8 cellular contexts compared by ENCODE assay signal in the genomic region with DNA sequence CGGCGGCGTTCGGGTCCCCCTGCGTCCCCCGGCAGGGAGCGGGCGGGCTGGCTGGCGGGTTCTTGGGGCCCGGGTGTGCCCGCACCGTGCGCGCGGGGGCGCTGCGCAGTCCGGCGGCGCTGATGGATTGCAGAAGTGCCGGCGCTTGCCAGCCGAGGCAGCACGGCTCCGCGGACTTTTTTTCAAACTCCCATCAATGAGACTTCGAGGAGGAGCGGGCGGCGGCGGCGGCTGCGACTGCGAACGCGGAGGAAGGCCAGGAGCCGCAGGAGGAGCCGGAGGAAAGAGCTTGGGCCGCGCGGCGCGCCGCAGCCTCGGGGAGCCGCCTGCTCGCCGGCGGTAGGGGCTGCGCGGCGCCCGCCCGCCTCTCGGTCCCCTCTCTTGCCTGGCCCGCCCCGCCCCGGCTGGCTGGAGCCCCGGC. TPM values are rescaled to one million over a fixed set of nuclear protein-coding genes. Genes with fewer than 3 reads are reported as not detected.
A peak's percentile ranks its signal among the peaks of the same experiment; 100 is the strongest.
DNase-seq lines count a peak whose midpoint lies in the region; ATAC-seq and TF ChIP-seq lines count a peak whose summit lies in the region.

A gene (plus strand): TSS at position 119 of the 421 bp plus-strand sequence. CDS start 61,453 bp downstream, outside the sequence.

- no peaks in the 10 kb centered on the region for H4K20me1 ChIP-seq in mammary epithelial cell (ENCODE audit: insufficient read depth, low read length)

- peaks cover 20% of the 10 kb centered on the region for H3K4me1 ChIP-seq in mammary epithelial cell (ENCODE audit: insufficient read depth, low read length)

- H3K9me3 ChIP-seq in mammary epithelial cell (replicated peaks; ENCODE audit: insufficient read depth, low read length), result no peaks in the 10 kb centered on the region

- intact Hi-C loops in mammary epithelial cell (cut with micrococcal nuclease), result loop anchor here (2.0 to 5.0 kb wide), 2 partner anchors 41 to 217 kb away; no protein-coding TSS in a partner anchor

- peak within 1 kb of the TSS; percentile 28 to 45 (median 39) for H3K4me3 ChIP-seq in mammary epithelial cell (replicated peaks in 1 of 3; ENCODE audit: insufficient read depth in 1 of 3, low read depth in 2 of 3, low read length in 3 of 3)

- DNase-seq in EH (ENCODE audit: low read depth), result peak; percentile 89
- DNase-seq in HK-2 (ENCODE audit: unreplicated experiment), result peak; percentile 85
- peak; percentile 71 for DNase-seq in mammary epithelial cell
- peak; percentile 91 for DNase-seq in islet precursor cell
- peak; percentile 11 for DNase-seq in stimulated activated CD4-positive, alpha-beta T cell treated with anti-CD3 and anti-CD28 coated beads, Interleukin-12 subunit alpha, Interleukin-12 subunit beta, amount 100 ng/mL, for 4 hours
- no peak for DNase-seq in central memory CD4-positive, alpha-beta T cell

- peak within 1 kb of the TSS; percentile 84 for H2AFZ ChIP-seq in mammary epithelial cell (ENCODE audit: low read depth, low read length)

- no peaks in the 10 kb centered on the region for H3K36me3 ChIP-seq in mammary epithelial cell (ENCODE audit: insufficient read depth, low read length)

- dilution Hi-C loops in mammary epithelial cell (cut with HindIII; ENCODE audit: low sequenced_read_pairs), result no loop called here

- no peak within 1 kb of the TSS for H3K9ac ChIP-seq in mammary epithelial cell (ENCODE audit: insufficient read depth, low read length)

- no peak for ATAC-seq in GM21529 (IDR thresholded peaks at IDR 0.05; ENCODE audit: unreplicated experiment)

- H3K27me3 ChIP-seq in mammary epithelial cell (ENCODE audit: insufficient read depth, low read length), result peaks cover 47% of the 10 kb centered on the region

- no peak within 1 kb of the TSS for H3K27ac ChIP-seq in mammary epithelial cell (ENCODE audit: insufficient read depth, low read depth, low read length)

- in situ Hi-C loops in mammary epithelial cell (cut with MboI; ENCODE audit: low sequenced_read_pairs in 2 of 2), result no loop called here

- H3K4me2 ChIP-seq in mammary epithelial cell (ENCODE audit: insufficient read depth, low read depth, low read length), result peak within 1 kb of the TSS; percentile 99

- CTCF ChIA-PET in mammary epithelial cell (lab: Charles Lee; ENCODE audit: low non-redundant PET), result interaction anchor here (0.7 kb wide), 2 partner anchors 224 to 1247 kb away, joined by 3 to 4 read pairs; no protein-coding TSS in a partner anchor

- no TSS peak for BruUV-seq in mammary epithelial cell (replicated peaks; lab: Mats Ljungman, UMichigan)

- TF ChIP-seq CTCF in mammary epithelial cell (conservative IDR thresholded peaks at IDR 0.05 in 1 of 2, IDR thresholded peaks at IDR 0.05 in 1 of 2; ENCODE audit: extremely low read depth in 1 of 2, insufficient read depth in 1 of 2, low read depth in 1 of 2, low read length in 2 of 2), result peak; percentile 21 to 67

- H3K79me2 ChIP-seq in mammary epithelial cell (ENCODE audit: insufficient read depth, low read length), result no peaks in the 10 kb centered on the region

- WGBS in mammary epithelial cell (ENCODE audit: low coverage, missing lambda C conversion rate), result 0% methylated on average over 22 of the region's 59 CpGs

TF ChIP-seq in PFSK-1, 5 proteins besides CTCF, POLR2A, EP300 and RAD21:
- TF ChIP-seq, protein P1, sequence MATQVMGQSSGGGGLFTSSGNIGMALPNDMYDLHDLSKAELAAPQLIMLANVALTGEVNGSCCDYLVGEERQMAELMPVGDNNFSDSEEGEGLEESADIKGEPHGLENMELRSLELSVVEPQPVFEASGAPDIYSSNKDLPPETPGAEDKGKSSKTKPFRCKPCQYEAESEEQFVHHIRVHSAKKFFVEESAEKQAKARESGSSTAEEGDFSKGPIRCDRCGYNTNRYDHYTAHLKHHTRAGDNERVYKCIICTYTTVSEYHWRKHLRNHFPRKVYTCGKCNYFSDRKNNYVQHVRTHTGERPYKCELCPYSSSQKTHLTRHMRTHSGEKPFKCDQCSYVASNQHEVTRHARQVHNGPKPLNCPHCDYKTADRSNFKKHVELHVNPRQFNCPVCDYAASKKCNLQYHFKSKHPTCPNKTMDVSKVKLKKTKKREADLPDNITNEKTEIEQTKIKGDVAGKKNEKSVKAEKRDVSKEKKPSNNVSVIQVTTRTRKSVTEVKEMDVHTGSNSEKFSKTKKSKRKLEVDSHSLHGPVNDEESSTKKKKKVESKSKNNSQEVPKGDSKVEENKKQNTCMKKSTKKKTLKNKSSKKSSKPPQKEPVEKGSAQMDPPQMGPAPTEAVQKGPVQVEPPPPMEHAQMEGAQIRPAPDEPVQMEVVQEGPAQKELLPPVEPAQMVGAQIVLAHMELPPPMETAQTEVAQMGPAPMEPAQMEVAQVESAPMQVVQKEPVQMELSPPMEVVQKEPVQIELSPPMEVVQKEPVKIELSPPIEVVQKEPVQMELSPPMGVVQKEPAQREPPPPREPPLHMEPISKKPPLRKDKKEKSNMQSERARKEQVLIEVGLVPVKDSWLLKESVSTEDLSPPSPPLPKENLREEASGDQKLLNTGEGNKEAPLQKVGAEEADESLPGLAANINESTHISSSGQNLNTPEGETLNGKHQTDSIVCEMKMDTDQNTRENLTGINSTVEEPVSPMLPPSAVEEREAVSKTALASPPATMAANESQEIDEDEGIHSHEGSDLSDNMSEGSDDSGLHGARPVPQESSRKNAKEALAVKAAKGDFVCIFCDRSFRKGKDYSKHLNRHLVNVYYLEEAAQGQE (IDR thresholded peaks at IDR 0.05; ENCODE audit: insufficient read depth in 1 of 2, low read depth in 2 of 2, low read length in 2 of 2), result no peak
- peak; percentile 49 for TF ChIP-seq FOXP2 (optimal IDR thresholded peaks at IDR 0.05; ENCODE audit: borderline replicate concordance, extremely low read depth, extremely low read length, insufficient read depth)
TF ChIP-seq in PFSK-1: peak in this region for 1.

RNA-seq across cellular contexts. Expression of the gene that starts here (rescaled TPM):
- polyA plus RNA-seq in PFSK-1 (2012; ENCODE audit: insufficient read length, low read depth), result 22.6 TPM
- total RNA-seq in mammary epithelial cell, result under 1 TPM in 1 of 2 donors, not detected in 1; under 0.01 TPM
- polyA plus RNA-seq in mammary epithelial cell, result 0.01 TPM
- not detected for polyA minus RNA-seq in mammary epithelial cell

Comparison
In these comparisons a context has a peak if more than half of its experiments do, and no peak if none do; other contexts are left out.
1. Peak in DNase-seq, H3K4me3 ChIP-seq and H3K4me2 ChIP-seq in mammary epithelial cell; RNA of the gene not detected or under 1 TPM.